In genomic region chr9:96612105-96612965, GRCh38 we compare ENCODE assay signal across 8 cellular contexts. TPM values are rescaled to one million over a fixed set of nuclear protein-coding genes. Genes with fewer than 3 reads are reported as not detected.
DNase-seq lines count a peak whose midpoint lies in the region; ATAC-seq, FAIRE-seq and TF ChIP-seq lines count a peak whose summit lies in the region.

No MANE protein-coding gene starts in this region.

- H3K4me1 ChIP-seq in A549 (peaks cover 50% of the 10 kb centered on the region), K562 (replicated peaks in 1 of 2; ENCODE audit: control insufficient read depth in 2 of 2, insufficient read depth in 2 of 2, low read length in 2 of 2) (no peaks in the 10 kb centered on the region), subcutaneous abdominal adipose tissue (ENCODE audit: control insufficient read depth in 5 of 5, insufficient read depth in 5 of 5, low read length in 5 of 5) (peaks cover 2 to 23% (median 5%) of the 10 kb centered on the region in 5 donors)

- no peaks in the 10 kb centered on the region for H3K9me1 ChIP-seq in K562 (ENCODE audit: control insufficient read depth, insufficient read depth, low read length)

- peaks cover 14 to 15% of the 10 kb centered on the region in 2 experiments; a peak in 4 of 5 replicates for H3K27me3 ChIP-seq in K562 (ENCODE audit: control insufficient read depth in 2 of 2, insufficient read depth in 2 of 2, low read length in 2 of 2)
- H3K27me3 ChIP-seq in subcutaneous abdominal adipose tissue (ENCODE audit: control insufficient read depth in 5 of 5, insufficient read depth in 4 of 5, low read length in 5 of 5): no peaks in the 10 kb centered on the region

- TF ChIP-seq CTCF in A549 (IDR thresholded peaks at IDR 0.05) (no peak), LNCaP clone FGC (IDR thresholded peaks at IDR 0.05; ENCODE audit: control insufficient read depth, extremely low read depth, insufficient read depth) (no peak), K562 (IDR thresholded peaks at IDR 0.05 in 2 of 3, conservative IDR thresholded peaks at IDR 0.05 in 1 of 3; ENCODE audit: insufficient read depth in 2 of 3, low read depth in 1 of 3, low read length in 3 of 3) (no peak)

- H3K27ac ChIP-seq in A549 (peak overlapping the region; percentile 66 to 77), K562 (ENCODE audit: extremely low read depth, low read depth, low read length) (no peak overlapping the region), subcutaneous abdominal adipose tissue (ENCODE audit: low read depth, low read length) (peak overlapping the region; percentile 55)

- H3K9me3 ChIP-seq in A549: no peaks in the 10 kb centered on the region
- no peaks in the 10 kb centered on the region; the same call in 1 of the 2 replicates for H3K9me3 ChIP-seq in K562 (replicated peaks; ENCODE audit: control insufficient read depth, insufficient read depth, low read depth, low read length)
- no peaks in the 10 kb centered on the region for H3K9me3 ChIP-seq in subcutaneous abdominal adipose tissue (ENCODE audit: control insufficient read depth in 5 of 5, low read length in 5 of 5)

- H3K4me2 ChIP-seq in A549 (peak overlapping the region; percentile 76), K562 (ENCODE audit: insufficient read depth, low read length) (no peak overlapping the region)

- CTCF ChIA-PET in A549 (lab: Yijun Ruan, JAX) (interaction anchor here (0.7 to 1.3 kb wide), 6 partner anchors 10 to 284 kb away, joined by 3 to 7 read pairs (median 3); no protein-coding TSS in a partner anchor), K562 (lab: Yijun Ruan, JAX; ENCODE audit: low intra/inter-chr PET ratio) (no interaction called here)

- in situ Hi-C loops in K562 (cut with MboI): no loop called here

- no peaks in the 10 kb centered on the region for H3K79me2 ChIP-seq in K562 (ENCODE audit: control insufficient read depth, insufficient read depth, low read length)

- 22% methylated on average over 12 of the region's 12 CpGs for WGBS in A549 (ENCODE audit: missing lambda C conversion rate)
- WGBS in K562 (ENCODE audit: insufficient coverage, low coverage, missing lambda C conversion rate): 10% methylated on average over 12 of the region's 12 CpGs

- FAIRE-seq in A549 (lab: Jason Lieb, UNC) (peak; percentile 61), K562 (lab: Jason Lieb, UNC) (peak; percentile 44), islet of Langerhans (lab: Jason Lieb, UNC) (peak; percentile 43)

- H4K20me1 ChIP-seq in K562 (replicated peaks; ENCODE audit: control insufficient read depth, insufficient read depth, low read length): peaks cover 4% of the 10 kb centered on the region; the same call in 1 of the 2 replicates

- POLR2A ChIA-PET in A549 (lab: Yijun Ruan, JAX): interaction anchor here (0.9 to 1.6 kb wide), 5 partner anchors 42 to 193 kb away, joined by 3 to 6 read pairs (median 3); no protein-coding TSS in a partner anchor
- POLR2A ChIA-PET in K562 (lab: Yijun Ruan, JAX): interaction anchor here (0.9 to 1.2 kb wide), 2 partner anchors 9 to 46 kb away, joined by 3 to 4 read pairs; no protein-coding TSS in a partner anchor

- TF ChIP-seq POLR2A in A549 (IDR thresholded peaks at IDR 0.05; ENCODE audit: low read length) (no peak), K562 (conservative IDR thresholded peaks at IDR 0.05) (no peak)

- no peak overlapping the region for H2AFZ ChIP-seq in K562 (ENCODE audit: low read depth, low read length)

- TF ChIP-seq EP300 in A549 (IDR thresholded peaks at IDR 0.05) (no peak), K562 (IDR thresholded peaks at IDR 0.05; ENCODE audit: low read length) (no peak)

- H3K4me3 ChIP-seq in A549 (peak overlapping the region; percentile 18; the same call in 1 of the 3 replicates), LNCaP clone FGC (ENCODE audit: low read depth, low read length) (no peak overlapping the region), K562 (no peak overlapping the region), subcutaneous abdominal adipose tissue (ENCODE audit: low read depth in 1 of 5, low read length in 5 of 5) (peak overlapping the region in 1 of 5 donors; percentile 41)

- H3K9ac ChIP-seq in K562 (ENCODE audit: insufficient read depth in 1 of 2, low read depth in 2 of 2, low read length in 2 of 2): no peak overlapping the region
- H3K9ac ChIP-seq in subcutaneous abdominal adipose tissue (ENCODE audit: low read length in 5 of 5): peak overlapping the region in 1 of 5 donors; percentile 72

- intact Hi-C loops in K562 (cut with micrococcal nuclease): no loop called here

- DNase-seq in A549 (ENCODE audit: low read depth in 1 of 2, low spot score in 1 of 2): peak; percentile 57 to 79
- DNase-seq in LNCaP clone FGC (ENCODE audit: low read depth): peak; percentile 35
- no peak for DNase-seq in K562 (ENCODE audit: extremely low read depth in 1 of 4, low spot score in 3 of 4)
- no peak for DNase-seq in activated naive CD4-positive, alpha-beta T cell (lab: John Stamatoyannopoulos, UW)
- no peak for DNase-seq in NCI-H128 (lab: John Stamatoyannopoulos, UW; ENCODE audit: unreplicated experiment)

- TF ChIP-seq RAD21 in A549 (conservative IDR thresholded peaks at IDR 0.05 in 1 of 2, IDR thresholded peaks at IDR 0.05 in 1 of 2) (no peak), K562 (CRISPR knock-in tag; conservative IDR thresholded peaks at IDR 0.05 in 1 of 2, IDR thresholded peaks at IDR 0.05 in 1 of 2) (no peak)

- ATAC-seq in A549 (peak; percentile 88 to 93), K562 (no peak; the same call in 1 of the 3 replicates), GM19452 (IDR thresholded peaks at IDR 0.05; ENCODE audit: unreplicated experiment) (no peak)

- no TSS peak for BruUV-seq in K562 (replicated peaks; lab: Mats Ljungman, UMichigan)

- H3K36me3 ChIP-seq in K562 (ENCODE audit: control insufficient read depth, insufficient read depth, low read length) (no peaks in the 10 kb centered on the region), subcutaneous abdominal adipose tissue (ENCODE audit: control insufficient read depth in 5 of 5, insufficient read depth in 5 of 5, low read length in 5 of 5) (no peaks in the 10 kb centered on the region)

TF ChIP-seq in A549, 52 proteins besides CTCF, POLR2A, EP300 and RAD21 (continues in another document):
- no peak for TF ChIP-seq TP53 (CRISPR knock-in tag; IDR thresholded peaks at IDR 0.05)
- TF ChIP-seq MAFK (IDR thresholded peaks at IDR 0.05; ENCODE audit: partially characterized antibody): peak; percentile 69
- no peak for TF ChIP-seq GATA3 (IDR thresholded peaks at IDR 0.05; ENCODE audit: borderline replicate concordance)

TF ChIP-seq in K562, 482 proteins besides CTCF, POLR2A, EP300 and RAD21 (continues in another document):
- TF ChIP-seq RFX7 (CRISPR knock-in tag; IDR thresholded peaks at IDR 0.05): no peak

RNA-seq across cellular contexts. Expression of gene CDC14B, which starts 7.3 kb away (rescaled TPM):
- 17.3 and 19.6 TPM in 2 replicates for polyA plus RNA-seq in A549 (2011; rRNA removed)
- 5.4 and 6.8 TPM in 2 replicates for polyA plus RNA-seq in A549 (2012; cell fraction: cytosol; rRNA removed)
- polyA plus RNA-seq in A549 (2012; cell fraction: nucleus; rRNA removed): 5.4 and 8.0 TPM in 2 replicates
- 9.6 to 10.2 TPM (median 9.9 TPM) in 3 replicates for polyA plus RNA-seq in A549 (2017; fragmentation: RNase III; extraction: RNeasy Plus Mini Kit Qiagen cat#74134 plus additional on column Dnase treatment)
- 19.3 and 27.0 TPM in 2 replicates for polyA minus RNA-seq in A549 (2011; rRNA and poly(A)+ RNA removed)
- 7.4 and 20.5 TPM in 2 replicates for total RNA-seq in K562 (2011; cell fraction: chromatin; rRNA removed; ENCODE audit: low replicate concordance)
- total RNA-seq in K562 (2011; cell fraction: nucleolus; rRNA removed): 3.8 and 4.8 TPM in 2 replicates
- total RNA-seq in K562 (2011; cell fraction: nucleoplasm; rRNA removed): 7.4 and 9.8 TPM in 2 replicates
- 2.2 and 2.4 TPM in 2 replicates for total RNA-seq in K562 (2014; rRNA removed)
- total RNA-seq in K562 (2014; rRNA removed; fragmentation: Illumina TruSeq; extraction: Trizol): 6.0 and 6.4 TPM in 2 replicates
- 3.3 and 3.4 TPM in 2 replicates for total RNA-seq in K562 (2015; rRNA removed; fragmentation: Illumina TruSeq; extraction: Trizol)
- 5.8 and 6.4 TPM in 2 replicates for total RNA-seq in K562 (2021)
- 4.3 and 4.5 TPM in 2 replicates for polyA plus RNA-seq in K562 (2011; rRNA removed)
- polyA plus RNA-seq in K562 (2011; cell fraction: cytosol; rRNA removed): 1.8 and 2.9 TPM in 2 replicates
- 6.7 and 6.8 TPM in 2 replicates for polyA plus RNA-seq in K562 (2011; cell fraction: nucleus; rRNA removed)
- 4.0 and 6.7 TPM in 2 replicates for polyA plus RNA-seq in K562 (2012)
- 4.7 and 5.6 TPM in 2 replicates for polyA plus RNA-seq in K562 (2014; fragmentation: Illumina TruSeq; extraction: Trizol)
- 1 to 10 TPM; 1.4 to 1.5 TPM for polyA plus RNA-seq in K562 (2014; fragmentation: Nextera tagmentation; extraction: Ambion mirVana)
- polyA plus RNA-seq in K562 (2014; rRNA removed): 3.8 and 5.2 TPM in 2 replicates
- 11.5 and 12.4 TPM in 2 replicates for polyA minus RNA-seq in K562 (2011; rRNA and poly(A)+ RNA removed)
- polyA minus RNA-seq in K562 (2011; cell fraction: cytosol; rRNA and poly(A)+ RNA removed): 3.5 and 4.5 TPM in 2 replicates
- 4.2 and 4.4 TPM in 2 replicates for polyA minus RNA-seq in K562 (2011; cell fraction: nucleus; rRNA and poly(A)+ RNA removed)

RNA-seq across cellular contexts. Expression of gene PRXL2C, which starts 42.8 kb away (rescaled TPM):
- polyA plus RNA-seq in A549 (2011; rRNA removed) (10.2 and 11.4 TPM in 2 replicates), A549 (2017; fragmentation: RNase III; extraction: RNeasy Plus Mini Kit Qiagen cat#74134 plus additional on column Dnase treatment) (7.6 to 7.9 TPM (median 7.7 TPM) in 3 replicates), K562 (2011; rRNA removed) (9.9 and 13.6 TPM in 2 replicates), K562 (2014; fragmentation: Illumina TruSeq; extraction: Trizol) (9.0 and 9.3 TPM in 2 replicates), K562 (2014; fragmentation: Nextera tagmentation; extraction: Ambion mirVana) (1 to 10 TPM; 3.6 to 3.7 TPM), K562 (2014; rRNA removed) (8.1 and 8.9 TPM in 2 replicates)
- 4.4 and 5.6 TPM in 2 replicates for polyA plus RNA-seq in A549 (2012; cell fraction: cytosol; rRNA removed)
- polyA plus RNA-seq in A549 (2012; cell fraction: nucleus; rRNA removed): 1.4 and 1.9 TPM in 2 replicates
- 6.3 and 6.6 TPM in 2 replicates for polyA minus RNA-seq in A549 (2011; rRNA and poly(A)+ RNA removed)
- 3.6 and 4.6 TPM in 2 replicates for total RNA-seq in K562 (2011; cell fraction: chromatin; rRNA removed; ENCODE audit: low replicate concordance)
- 3.3 and 4.3 TPM in 2 replicates for total RNA-seq in K562 (2011; cell fraction: nucleolus; rRNA removed)
- total RNA-seq in K562 (2011; cell fraction: nucleoplasm; rRNA removed): 4.8 and 7.6 TPM in 2 replicates
- total RNA-seq in K562 (2014; rRNA removed) (10.6 and 12.0 TPM in 2 replicates), K562 (2014; rRNA removed; fragmentation: Illumina TruSeq; extraction: Trizol) (14.6 and 14.7 TPM in 2 replicates), K562 (2015; rRNA removed; fragmentation: Illumina TruSeq; extraction: Trizol) (14.1 and 15.3 TPM in 2 replicates), K562 (2021) (13.4 and 15.2 TPM in 2 replicates)
- polyA plus RNA-seq in K562 (2011; cell fraction: cytosol; rRNA removed): 4.1 and 5.5 TPM in 2 replicates
- 2.7 and 3.9 TPM in 2 replicates for polyA plus RNA-seq in K562 (2011; cell fraction: nucleus; rRNA removed)
- polyA plus RNA-seq in K562 (2012): 5.9 and 8.8 TPM in 2 replicates
- 6.2 and 7.3 TPM in 2 replicates for polyA minus RNA-seq in K562 (2011; rRNA and poly(A)+ RNA removed)
- polyA minus RNA-seq in K562 (2011; cell fraction: cytosol; rRNA and poly(A)+ RNA removed): 5.8 and 5.9 TPM in 2 replicates
- 3.3 and 3.5 TPM in 2 replicates for polyA minus RNA-seq in K562 (2011; cell fraction: nucleus; rRNA and poly(A)+ RNA removed)

Comparison
In these comparisons a context has a peak if more than half of its experiments do, and no peak if none do; other contexts are left out.
1. ATAC-seq: peak in A549 (2 of 2); none in K562 (single experiment) and GM19452 (single experiment).
2. DNase-seq: peak in A549 (2 of 2) and LNCaP clone FGC (single experiment); none in K562 (0 of 4), activated naive CD4-positive, alpha-beta T cell (0 of 4) and NCI-H128 (single experiment).
3. Of the 35 proteins assayed by ChIP-seq in both K562 and A549: peak only in K562: none; only in A549: BHLHE40, MAFK and MAX; in both: none; in neither: 32.